In genomic region chr11:72751293-72752087, GRCh38 we compare ENCODE assay signal across 1 cellular context.
TF ChIP-seq lines count a peak whose summit lies in the region.

No MANE protein-coding gene starts in this region.

TF ChIP-seq in GM23338, 12 proteins besides CTCF, POLR2A, EP300 and RAD21 (continued from another document):
- no peak for TF ChIP-seq ZNF462 (CRISPR knock-in tag; IDR thresholded peaks at IDR 0.05)
- no peak for TF ChIP-seq ZNF331 (CRISPR knock-in tag; IDR thresholded peaks at IDR 0.05; ENCODE audit: low read depth)
- no peak for TF ChIP-seq ZNF114 (CRISPR knock-in tag; IDR thresholded peaks at IDR 0.05)
- no peak for TF ChIP-seq EZH2 (IDR thresholded peaks at IDR 0.05; ENCODE audit: low read depth, unreplicated experiment)
- no peak for TF ChIP-seq EZH2phosphoT487 (IDR thresholded peaks at IDR 0.05; ENCODE audit: unreplicated experiment)
- TF ChIP-seq POLR2AphosphoS5 (IDR thresholded peaks at IDR 0.05; ENCODE audit: low read depth) = no peak
- TF ChIP-seq JUNB (IDR thresholded peaks at IDR 0.05; ENCODE audit: unreplicated experiment) = no peak
- no peak for TF ChIP-seq CREB1 (CRISPR knock-in tag; IDR thresholded peaks at IDR 0.05; ENCODE audit: low read depth)
- no peak for TF ChIP-seq NANOG (IDR thresholded peaks at IDR 0.05; ENCODE audit: borderline replicate concordance)
TF ChIP-seq in GM23338: peak in this region for 0.
